Comparison of ENCODE assay signal across 18 cellular contexts in the genomic region with DNA sequence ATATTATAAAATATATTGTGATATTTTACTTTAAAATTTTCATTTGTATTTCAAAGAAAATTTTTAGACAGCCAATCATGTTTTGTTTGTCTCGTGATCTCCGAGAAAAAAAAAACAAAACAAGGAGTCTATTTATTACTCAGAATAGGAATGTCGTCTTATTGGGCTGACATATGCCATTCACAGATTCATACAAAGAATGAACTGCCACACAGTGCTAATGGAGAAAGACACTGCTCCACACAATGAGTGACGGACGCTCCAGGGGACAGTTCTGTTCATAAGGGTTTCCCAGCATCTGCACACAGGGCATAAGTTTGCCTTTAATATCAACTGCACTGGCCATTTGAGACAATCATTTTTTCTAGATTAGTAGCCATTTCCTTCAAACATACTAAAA. TPM values are rescaled to one million over a fixed set of nuclear protein-coding genes. Genes with fewer than 3 reads are reported as not detected.
DNase-seq lines count a peak whose midpoint lies in the region; ATAC-seq and TF ChIP-seq lines count a peak whose summit lies in the region.
"Had no signal": no experiment of that assay in that cellular context is flagged by ENCODE, and none has a peak within 500 bp of the region (broad histone marks: within the 10 kb centered on the region; RNA-seq: fewer than 3 reads in every experiment).

No MANE protein-coding gene starts in this region.

- H3K4me1 ChIP-seq in DOHH2 (ENCODE audit: control insufficient read depth, low read length) (peaks cover 78% of the 10 kb centered on the region), PC-9 (replicated peaks; ENCODE audit: insufficient read depth) (peaks cover 75% of the 10 kb centered on the region), psoas muscle (peaks cover 68% of the 10 kb centered on the region)

- no peak for DNase-seq in PC-9
- DNase-seq in glutamatergic neuron, result no peak
- no peak for DNase-seq in psoas muscle
- no peak for DNase-seq in DMS79 (lab: John Stamatoyannopoulos, UW)
- DNase-seq in OCI-M2 (lab: John Stamatoyannopoulos, UW; ENCODE audit: unreplicated experiment), result no peak
- no peak for DNase-seq in H7
- DNase-seq in stimulated activated CD4-positive, alpha-beta T cell treated with anti-CD3 and anti-CD28 coated beads, Interleukin-15, amount 100 ng/mL, for 24 hours, result no peak
- DNase-seq: activated T-cell treated with anti-CD3 and anti-CD28 coated beads, Interleukin-2, amount 50 U/mL, for 4 hours; effector memory CD8-positive, alpha-beta T cell; NCI-H2081; posterior cingulate gyrus; stimulated activated CD4-positive, alpha-beta T cell treated with anti-CD3 and anti-CD28 coated beads, Interleukin-4, amount 100 ng/mL, for 24 hours had no signal

- 48 to 76% (median 62%) methylated on average over 5 of the region's 5 CpGs for WGBS in psoas muscle, 3 donors

- peaks cover 4% of the 10 kb centered on the region for H3K27me3 Mint-ChIP-seq in glutamatergic neuron (ENCODE audit: unreplicated experiment)
- H3K27me3 Mint-ChIP-seq: effector memory CD8-positive, alpha-beta T cell had no signal

- H3K9me3 ChIP-seq in DOHH2 (ENCODE audit: control insufficient read depth, insufficient read depth, low read length), result no peaks in the 10 kb centered on the region
- no peaks in the 10 kb centered on the region for H3K9me3 ChIP-seq in PC-9 (ENCODE audit: insufficient read depth, low read depth)
- no peaks in the 10 kb centered on the region for H3K9me3 ChIP-seq in psoas muscle
- H3K9me3 ChIP-seq: BLaER1 treated with 17β-estradiol and CSF1 and Interleukin-3, amounts not matched to agents 10 nM and 100 nM; heart right ventricle had no signal

- BruUV-seq in PC-9 (replicated peaks; lab: Mats Ljungman, UMichigan), result no TSS peak

- ATAC-seq in psoas muscle, result no peak
- ATAC-seq: activated CD4-positive, CD25-positive, alpha-beta regulatory T cell treated with anti-CD3 and anti-CD28 coated beads, Interleukin-2, amount 50 U/mL, for 24 hours; activated T-cell treated with anti-CD3 and anti-CD28 coated beads, Interleukin-2, amount 50 U/mL, for 4 hours; effector memory CD8-positive, alpha-beta T cell; stimulated activated naive CD8-positive, alpha-beta T cell treated with anti-CD3 and anti-CD28 coated beads, Interleukin-15, Interleukin-2, amounts not matched to agents 100 U/mL and 50 U/mL, for 24 hours had no signal

- H2AFZ ChIP-seq in PC-9, result no peak overlapping the region

- no peaks in the 10 kb centered on the region for H3K36me3 Mint-ChIP-seq in glutamatergic neuron (ENCODE audit: unreplicated experiment)

- H3K4me3 Mint-ChIP-seq in glutamatergic neuron (ENCODE audit: unreplicated experiment), result peak overlapping the region; percentile 15
- H3K4me3 Mint-ChIP-seq: activated T-cell treated with anti-CD3 and anti-CD28 coated beads, Interleukin-2, amount 50 U/mL, for 4 hours; effector memory CD8-positive, alpha-beta T cell had no signal

- peak overlapping the region; percentile 98 for H3K4me2 ChIP-seq in DOHH2 (ENCODE audit: low read length)
- H3K4me2 ChIP-seq in PC-9, result peak overlapping the region; percentile 90

- intact Hi-C loops in PC-9 (cut with micrococcal nuclease; ENCODE audit: unreplicated experiment), result no loop called here
- intact Hi-C loops in psoas muscle (cut with DNase I), result loop anchor here (2.0 to 5.0 kb wide), 5 partner anchors 102 to 643 kb away; no protein-coding TSS in a partner anchor

- H3K27ac ChIP-seq in DOHH2 (ENCODE audit: low read depth, low read length), result no peak overlapping the region
- H3K27ac ChIP-seq in PC-9, result peak overlapping the region; percentile 97; the same call in 1 of the 2 replicates
- peak overlapping the region; percentile 98 for H3K27ac ChIP-seq in psoas muscle
- H3K27ac ChIP-seq: BLaER1 treated with 17β-estradiol and CSF1 and Interleukin-3, amounts not matched to agents 10 nM and 100 nM; SK-N-MC had no signal

- H3K27me3 ChIP-seq in DOHH2 (ENCODE audit: control insufficient read depth, low read length), result no peaks in the 10 kb centered on the region
- no peaks in the 10 kb centered on the region for H3K27me3 ChIP-seq in PC-9 (ENCODE audit: insufficient read depth, low read depth)
- H3K27me3 ChIP-seq in psoas muscle (ENCODE audit: insufficient read depth in 3 of 3, low read length in 2 of 3), result no peaks in the 10 kb centered on the region
- H3K27me3 ChIP-seq in H7 (ENCODE audit: control insufficient read depth, insufficient read depth, low read length), result peaks cover 11% of the 10 kb centered on the region
- H3K27me3 ChIP-seq: BLaER1 treated with 17β-estradiol and CSF1 and Interleukin-3, amounts not matched to agents 10 nM and 100 nM; heart right ventricle had no signal

- H3K36me3 ChIP-seq in DOHH2 (ENCODE audit: control insufficient read depth, low read length) (peaks cover 17% of the 10 kb centered on the region), PC-9 (ENCODE audit: low read depth) (no peaks in the 10 kb centered on the region), psoas muscle (ENCODE audit: insufficient read depth in 1 of 2, low read depth in 1 of 2) (no peaks in the 10 kb centered on the region), H7 (replicated peaks; ENCODE audit: control insufficient read depth, insufficient read depth, low read length) (no peaks in the 10 kb centered on the region)
- H3K36me3 ChIP-seq: BLaER1 treated with 17β-estradiol and CSF1 and Interleukin-3, amounts not matched to agents 10 nM and 100 nM; heart right ventricle had no signal

- H3K4me3 ChIP-seq in DOHH2 (ENCODE audit: low read length), result peak overlapping the region; percentile 15; the same call in 1 of the 2 replicates
- peak overlapping the region; percentile 98 for H3K4me3 ChIP-seq in PC-9
- H3K4me3 ChIP-seq in psoas muscle, result peak overlapping the region; percentile 82
- H3K4me3 ChIP-seq in H7 (ENCODE audit: insufficient read depth, low read depth, low read length), result no peak overlapping the region
- H3K4me3 ChIP-seq: BLaER1 treated with 17β-estradiol and CSF1 and Interleukin-3, amounts not matched to agents 10 nM and 100 nM; heart right ventricle; SK-N-MC had no signal

- CTCF ChIA-PET in PC-9 (lab: Charles Lee), result interaction anchor here (0.8 to 2.0 kb wide), 3 partner anchors 44 to 181 kb away, joined by 5 to 9 read pairs (median 7); no protein-coding TSS in a partner anchor

- H3F3A ChIP-seq in DOHH2 (ENCODE audit: control insufficient read depth, insufficient read depth) (peaks cover 34% of the 10 kb centered on the region), PC-9 (ENCODE audit: insufficient read depth, low read depth) (peaks cover 49% of the 10 kb centered on the region)

- peaks cover 30% of the 10 kb centered on the region for H4K20me1 ChIP-seq in DOHH2 (ENCODE audit: control insufficient read depth, insufficient read depth, low read depth, low read length)
- 0 out of 2 replicates have a peak, but pooled peaks cover 4% of the 10 kb centered on the region for H4K20me1 ChIP-seq in PC-9 (ENCODE audit: insufficient read depth)

- peak overlapping the region; percentile 75 for H3K27ac Mint-ChIP-seq in glutamatergic neuron (ENCODE audit: unreplicated experiment)
- H3K27ac Mint-ChIP-seq: effector memory CD8-positive, alpha-beta T cell had no signal

- H3K9me3 Mint-ChIP-seq in glutamatergic neuron (ENCODE audit: unreplicated experiment), result peaks cover 7% of the 10 kb centered on the region
- H3K9me3 Mint-ChIP-seq: activated T-cell treated with anti-CD3 and anti-CD28 coated beads, Interleukin-2, amount 50 U/mL, for 4 hours; effector memory CD8-positive, alpha-beta T cell had no signal

- no peaks in the 10 kb centered on the region for H3K9me2 ChIP-seq in DOHH2 (replicated peaks; ENCODE audit: control insufficient read depth, low read length)
- H3K9me2 ChIP-seq in PC-9 (ENCODE audit: insufficient read depth), result no peaks in the 10 kb centered on the region

- POLR2A ChIA-PET in PC-9 (lab: Charles Lee; ENCODE audit: unreplicated experiment), result interaction anchor here (0.5 to 1.2 kb wide), 3 partner anchors 150 to 209 kb away, joined by 5 to 12 read pairs (median 6); no protein-coding TSS in a partner anchor

- peaks cover 94% of the 10 kb centered on the region for H3K79me2 ChIP-seq in DOHH2 (ENCODE audit: control insufficient read depth, low read length)
- H3K79me2 ChIP-seq in PC-9 (ENCODE audit: low read depth), result peaks cover 88% of the 10 kb centered on the region

- TF ChIP-seq CTCF in DOHH2 (IDR thresholded peaks at IDR 0.05; ENCODE audit: low read depth, low read length, poor library complexity, severe bottlenecking) (no peak), PC-9 (conservative IDR thresholded peaks at IDR 0.05) (no peak), glutamatergic neuron (IDR thresholded peaks at IDR 0.05; ENCODE audit: partially characterized antibody, unreplicated experiment) (no peak), psoas muscle (IDR thresholded peaks at IDR 0.05) (no peak)

- H3K4me1 Mint-ChIP-seq in glutamatergic neuron (ENCODE audit: low read depth, unreplicated experiment), result peaks cover 48% of the 10 kb centered on the region

RNA-seq across cellular contexts. Expression of gene SERTAD2, which starts 3.5 kb away (rescaled TPM):
- total RNA-seq in PC-9 (2021), result 27.3 and 31.4 TPM in 2 replicates
- 15.7 TPM for total RNA-seq in glutamatergic neuron (ENCODE audit: unreplicated experiment)
- 10 to 100 TPM; 10.3 to 13.2 (median 11.5) TPM for total RNA-seq in psoas muscle
- 1 to 10 TPM; 3.3 to 9.2 (median 4.1) TPM for polyA plus RNA-seq in psoas muscle
- 4.0 and 4.4 TPM in 2 replicates for total RNA-seq in H7 (2014; rRNA removed; shearing (Covaris generic))
